In genomic region chr11:27209562-27210005, GRCh38 we compare ENCODE assay signal across 1 cellular context.
A peak's percentile ranks its signal among the peaks of the same experiment; 100 is the strongest.
TF ChIP-seq lines count a peak whose summit lies in the region.

No MANE protein-coding gene starts in this region.

TF ChIP-seq in A549, 52 proteins besides CTCF, POLR2A, EP300 and RAD21 (continued from another document):
- TF ChIP-seq BCL3 (IDR thresholded peaks at IDR 0.05) (peak; percentile 35; the same call in 1 of the 3 replicates), MAX (IDR thresholded peaks at IDR 0.05) (peak; percentile 84), HOXB5 (CRISPR knock-in tag; IDR thresholded peaks at IDR 0.05) (peak; percentile 91)
